Comparison of ENCODE assay signal across 23 cellular contexts in the genomic region with DNA sequence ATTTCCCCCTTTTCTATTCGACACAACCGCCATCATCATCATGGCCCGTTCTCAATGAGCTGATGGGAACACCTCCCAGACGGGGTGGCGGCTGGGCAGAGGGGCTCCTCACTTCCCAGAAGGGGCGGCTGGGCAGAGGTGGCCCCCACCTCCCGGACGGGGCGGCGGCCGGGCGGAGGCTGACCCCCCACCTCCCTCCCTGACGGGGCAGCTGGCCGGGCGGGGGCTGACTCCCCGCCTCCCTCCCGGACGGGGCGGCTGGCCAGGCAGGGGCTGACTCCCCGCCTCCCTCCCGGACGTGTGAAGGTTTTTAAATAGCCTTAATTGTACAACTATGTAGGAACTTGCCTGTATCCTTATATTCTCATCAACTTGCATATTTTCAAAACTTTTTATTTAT.
"Had no signal": no experiment of that assay in that cellular context is flagged by ENCODE, and none has a peak within 500 bp of the region (broad histone marks: within the 10 kb centered on the region; RNA-seq: fewer than 3 reads in every experiment).

No MANE protein-coding gene starts in this region.

- H3K27ac Mint-ChIP-seq: stimulated activated effector memory CD8-positive, alpha-beta T cell treated with anti-CD3 and anti-CD28 coated beads, Interleukin-12 subunit alpha, Interleukin-12 subunit beta, amount 100 ng/mL, for 72 hours; stimulated activated memory B cell treated with anti-CD40 and anti-IgM and Interleukin-4, amounts not matched to agents 10 μg/mL and 1 μg/mL and 100 μg/mL, for 72 hours; stimulated activated naive B cell treated with anti-CD40 and anti-IgM and Interleukin-4, amounts not matched to agents 10 μg/mL and 1 μg/mL and 100 μg/mL, for 72 hours; stimulated activated naive CD8-positive, alpha-beta T cell treated with anti-CD3 and anti-CD28 coated beads, Interleukin-15, amount 100 ng/mL, for 72 hours; stimulated activated naive CD8-positive, alpha-beta T cell treated with anti-CD3 and anti-CD28 coated beads, Interleukin-15, Interleukin-2, amounts not matched to agents 100 ng/mL and 50 ng/mL, for 24 hours; type B pancreatic cell had no signal

- H3K4me1 Mint-ChIP-seq: stimulated activated effector memory CD8-positive, alpha-beta T cell treated with anti-CD3 and anti-CD28 coated beads, Interleukin-12 subunit alpha, Interleukin-12 subunit beta, amount 100 ng/mL, for 72 hours; stimulated activated memory B cell treated with anti-CD40 and anti-IgM and Interleukin-4, amounts not matched to agents 10 μg/mL and 1 μg/mL and 100 μg/mL, for 72 hours; stimulated activated naive B cell treated with anti-CD40 and anti-IgM and Interleukin-4, amounts not matched to agents 10 μg/mL and 1 μg/mL and 100 μg/mL, for 72 hours; stimulated activated naive CD8-positive, alpha-beta T cell treated with anti-CD3 and anti-CD28 coated beads, Interleukin-15, amount 100 ng/mL, for 72 hours had no signal

- H3K9me3 Mint-ChIP-seq: stimulated activated effector memory CD8-positive, alpha-beta T cell treated with anti-CD3 and anti-CD28 coated beads, Interleukin-12 subunit alpha, Interleukin-12 subunit beta, amount 100 ng/mL, for 72 hours; stimulated activated naive CD8-positive, alpha-beta T cell treated with anti-CD3 and anti-CD28 coated beads, Interleukin-15, amount 100 ng/mL, for 72 hours; stimulated activated naive CD8-positive, alpha-beta T cell treated with anti-CD3 and anti-CD28 coated beads, Interleukin-15, Interleukin-2, amounts not matched to agents 100 ng/mL and 50 ng/mL, for 24 hours; type B pancreatic cell had no signal

- DNase-seq: stimulated activated CD4-positive, alpha-beta T cell treated with anti-CD3 and anti-CD28 coated beads, Interleukin-2, amount 100 ng/mL, for 48 hours; stimulated activated CD4-positive, alpha-beta T cell treated with anti-CD3 and anti-CD28 coated beads, Interleukin-4, amount 100 ng/mL, for 1 hour; stimulated activated CD4-positive, alpha-beta T cell treated with anti-CD3 and anti-CD28 coated beads, Interleukin-4, amount 100 ng/mL, for 24 hours; stimulated activated CD4-positive, alpha-beta T cell treated with anti-CD3 and anti-CD28 coated beads, Interleukin-4, amount 100 ng/mL, for 4 hours; stimulated activated CD8-positive, alpha-beta memory T cell treated with anti-CD3 and anti-CD28 coated beads, Interleukin-4, amount 100 ng/mL, for 48 hours; stimulated activated naive B cell treated with anti-CD40 and anti-IgM and Interleukin-4, amounts not matched to agents 10 μg/mL and 1 μg/mL and 100 μg/mL, for 72 hours; stimulated activated naive CD4-positive, alpha-beta T cell; stimulated activated naive CD4-positive, alpha-beta T cell treated with Interleukin-2 at 50 U/mL for 16 hours; stimulated activated naive CD8-positive, alpha-beta T cell treated with anti-CD3 and anti-CD28 coated beads, Interleukin-15, amount 100 ng/mL, for 72 hours; stimulated activated naive CD8-positive, alpha-beta T cell treated with anti-CD3 and anti-CD28 coated beads, Interleukin-15, Interleukin-2, amounts not matched to agents 100 U/mL and 50 U/mL, for 24 hours; stomach; substantia nigra; testis; thyroid gland; tibial artery; transverse colon; trophoblast cell; upper lobe of right lung; uterus had no signal

- H3K4me3 Mint-ChIP-seq: stimulated activated effector memory CD8-positive, alpha-beta T cell treated with anti-CD3 and anti-CD28 coated beads, Interleukin-12 subunit alpha, Interleukin-12 subunit beta, amount 100 ng/mL, for 72 hours; stimulated activated memory B cell treated with anti-CD40 and anti-IgM and Interleukin-4, amounts not matched to agents 10 μg/mL and 1 μg/mL and 100 μg/mL, for 72 hours; stimulated activated naive B cell treated with anti-CD40 and anti-IgM and Interleukin-4, amounts not matched to agents 10 μg/mL and 1 μg/mL and 100 μg/mL, for 72 hours; stimulated activated naive CD8-positive, alpha-beta T cell treated with anti-CD3 and anti-CD28 coated beads, Interleukin-15, amount 100 ng/mL, for 72 hours; stimulated activated naive CD8-positive, alpha-beta T cell treated with anti-CD3 and anti-CD28 coated beads, Interleukin-15, Interleukin-2, amounts not matched to agents 100 ng/mL and 50 ng/mL, for 24 hours; type B pancreatic cell had no signal

- H3K36me3 Mint-ChIP-seq: stimulated activated effector memory CD8-positive, alpha-beta T cell treated with anti-CD3 and anti-CD28 coated beads, Interleukin-12 subunit alpha, Interleukin-12 subunit beta, amount 100 ng/mL, for 72 hours; stimulated activated memory B cell treated with anti-CD40 and anti-IgM and Interleukin-4, amounts not matched to agents 10 μg/mL and 1 μg/mL and 100 μg/mL, for 72 hours; type B pancreatic cell had no signal

- H3K27me3 Mint-ChIP-seq: type B pancreatic cell had no signal
